Comparison of ENCODE assay signal across 22 cellular contexts in the genomic region with DNA sequence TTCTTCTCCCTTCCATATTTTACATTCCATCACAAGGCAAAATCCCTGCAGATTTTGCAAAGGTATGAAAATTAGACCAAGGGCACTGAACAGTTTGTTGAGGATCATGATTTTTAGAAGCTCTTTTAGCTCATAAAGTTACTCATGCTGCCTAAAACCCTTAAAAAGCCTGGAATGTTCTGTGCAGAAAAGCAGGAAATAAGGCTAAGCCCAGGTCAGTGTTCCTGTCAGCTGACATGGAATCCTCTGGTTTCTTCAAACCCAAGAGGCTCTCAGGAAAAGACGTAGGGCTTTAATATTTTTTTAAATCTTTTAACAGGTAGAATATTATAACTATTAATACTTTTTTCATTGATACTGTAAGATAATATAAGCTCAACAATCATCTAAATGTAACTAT. TPM values are rescaled to one million over a fixed set of nuclear protein-coding genes. Genes with fewer than 3 reads are reported as not detected.
DNase-seq lines count a peak whose midpoint lies in the region; ATAC-seq, FAIRE-seq and TF ChIP-seq lines count a peak whose summit lies in the region.
"Had no signal": no experiment of that assay in that cellular context is flagged by ENCODE, and none has a peak within 500 bp of the region (broad histone marks: within the 10 kb centered on the region; RNA-seq: fewer than 3 reads in every experiment).

No MANE protein-coding gene starts in this region.

- H3K27ac ChIP-seq in liver (ENCODE audit: low read depth in 1 of 2, low read length in 2 of 2) (peak overlapping the region in 1 of 2 donors; percentile 15), HepG2 (ENCODE audit: extremely low read length, insufficient read depth, low read length) (no peak overlapping the region)
- H3K27ac ChIP-seq: A549, C4-2B, KMS-11 had no signal

- H3K36me3 Mint-ChIP-seq in osteocyte (ENCODE audit: unreplicated experiment), result peaks cover 24% of the 10 kb centered on the region

- FAIRE-seq in HepG2 (lab: Jason Lieb, UNC), result no peak
- FAIRE-seq: A549, GM12878, GM18507, GM19239 had no signal

- H3K9ac ChIP-seq in liver (ENCODE audit: low read depth in 1 of 2, low read length in 2 of 2) (no peak overlapping the region), HepG2 (ENCODE audit: insufficient read depth, low read depth, low read length) (no peak overlapping the region)
- H3K9ac ChIP-seq: KMS-11 had no signal

- CTCF ChIA-PET in HepG2 (lab: Yijun Ruan, JAX; ENCODE audit: low intra/inter-chr PET ratio, low total read pairs), result no interaction called here

- TF ChIP-seq RAD21 in liver (IDR thresholded peaks at IDR 0.05) (no peak), HepG2 (CRISPR knock-in tag; IDR thresholded peaks at IDR 0.05) (no peak)

- ATAC-seq in HepG2, result no peak
- no peak for ATAC-seq in HG03095 (IDR thresholded peaks at IDR 0.05; ENCODE audit: unreplicated experiment)
- ATAC-seq: A549, GM12878, Panc1 had no signal

- H3K4me3 ChIP-seq in liver (ENCODE audit: low read depth in 1 of 3, low read length in 3 of 3), result no peak overlapping the region
- H3K4me3 ChIP-seq in HepG2 (replicated peaks in 1 of 3; ENCODE audit: insufficient read depth in 1 of 3, low read depth in 2 of 3, low read length in 3 of 3), result no peak overlapping the region
- H3K4me3 ChIP-seq: A549, GM12878 had no signal

- TF ChIP-seq CTCF in liver (IDR thresholded peaks at IDR 0.05; ENCODE audit: low read depth, low read length, missing input control) (no peak), HepG2 (CRISPR knock-in tag; IDR thresholded peaks at IDR 0.05) (no peak), osteocyte (IDR thresholded peaks at IDR 0.05) (no peak)

- H3K4me2 ChIP-seq in HepG2 (ENCODE audit: low read depth, low read length), result no peak overlapping the region
- H3K4me2 ChIP-seq: A549, KMS-11 had no signal

- DNase-seq in HepG2 (ENCODE audit: low spot score) (no peak), amniotic epithelial cell (ENCODE audit: low read depth) (peak; percentile 46), osteocyte (ENCODE audit: extremely low spot score, unreplicated experiment) (no peak), activated gamma-delta T cell treated with Interleukin-2 at 50 U/mL for 16 hours (no peak), GDM1 (lab: John Stamatoyannopoulos, UW) (no peak)
- DNase-seq: COR-L47, DMS153, GOT3, MM.1S, NCI-H1105 treated with DMSO at 0.1 percent for 48 hours, NCI-H187, NCI-H446, SHP77 had no signal

- TF ChIP-seq POLR2A in HepG2 (IDR thresholded peaks at IDR 0.05; ENCODE audit: insufficient read depth in 1 of 2, low read depth in 2 of 2, low read length in 2 of 2), result no peak

- POLR2A ChIA-PET in HepG2 (lab: Yijun Ruan, JAX), result no interaction called here

- H3K4me1 ChIP-seq in liver (ENCODE audit: control insufficient read depth in 4 of 4, insufficient read depth in 4 of 4, low read length in 3 of 4) (peaks cover 0 to 2% (median 0%) of the 10 kb centered on the region in 4 donors), HepG2 (ENCODE audit: insufficient read depth, low read length) (peaks cover 33% of the 10 kb centered on the region)

- BruUV-seq in HepG2 (replicated peaks; lab: Mats Ljungman, UMichigan), result no TSS peak

- H4K20me1 ChIP-seq in HepG2 (ENCODE audit: insufficient read depth, low read length), result peaks cover 31% of the 10 kb centered on the region

- 74% methylated on average over 1 of the region's 1 CpG for WGBS in liver
- 95% methylated on average over 1 of the region's 1 CpG for WGBS in HepG2 (ENCODE audit: low lambda C conversion rate)

- H2AFZ ChIP-seq in HepG2 (ENCODE audit: low read length), result no peak overlapping the region

- TF ChIP-seq EP300 in HepG2 (IDR thresholded peaks at IDR 0.05; ENCODE audit: low read depth in 2 of 2, low read length in 2 of 2), result no peak
- no peak for TF ChIP-seq EP300 in HepG2 (CRISPR knock-in tag; IDR thresholded peaks at IDR 0.05; ENCODE audit: borderline replicate concordance)

- no peaks in the 10 kb centered on the region for H3K9me3 Mint-ChIP-seq in osteocyte (ENCODE audit: unreplicated experiment)

- H3K4me1 Mint-ChIP-seq in osteocyte (ENCODE audit: unreplicated experiment), result peaks cover 25% of the 10 kb centered on the region

- H3K27me3 ChIP-seq in liver (ENCODE audit: control insufficient read depth in 4 of 4, insufficient read depth in 4 of 4, low read length in 3 of 4) (no peaks in the 10 kb centered on the region), HepG2 (ENCODE audit: control insufficient read depth in 1 of 2, insufficient read depth in 2 of 2, low read length in 2 of 2) (no peaks in the 10 kb centered on the region)

- H3K27me3 Mint-ChIP-seq in osteocyte (ENCODE audit: unreplicated experiment), result no peaks in the 10 kb centered on the region

- H3K36me3 ChIP-seq in liver (ENCODE audit: control insufficient read depth in 4 of 4, insufficient read depth in 3 of 4, low read depth in 1 of 4, low read length in 3 of 4) (peaks cover 0 to 11% (median 5%) of the 10 kb centered on the region in 4 donors), HepG2 (replicated peaks in 1 of 2; ENCODE audit: control insufficient read depth in 1 of 2, insufficient read depth in 2 of 2, low read length in 2 of 2) (peaks cover 4 to 34% of the 10 kb centered on the region in 2 experiments; a peak in 4 of 5 replicates)

- H3K79me2 ChIP-seq in HepG2 (ENCODE audit: insufficient read depth, low read length), result peaks cover 68% of the 10 kb centered on the region

- H3K9me3 ChIP-seq in liver (ENCODE audit: control insufficient read depth in 4 of 4, low read length in 3 of 4) (no peaks in the 10 kb centered on the region), HepG2 (ENCODE audit: low read length) (no peaks in the 10 kb centered on the region)
- H3K9me3 ChIP-seq: A549 had no signal

- H3K27ac Mint-ChIP-seq in osteocyte (ENCODE audit: unreplicated experiment), result peak overlapping the region; percentile 56

- in situ Hi-C loops in HepG2 (cut with HindIII; ENCODE audit: extremely low pct_ligation_motif_present, low pct_unique_long_range_greater_than_20kb), result no loop called here

- no peak overlapping the region for H3K4me3 Mint-ChIP-seq in osteocyte (ENCODE audit: unreplicated experiment)

- intact Hi-C loops in HepG2 (cut with micrococcal nuclease; ENCODE audit: unreplicated experiment), result loop anchor here (10.0 kb wide), 1 partner anchor 286 kb away; no protein-coding TSS in a partner anchor

TF ChIP-seq in liver, 16 proteins besides CTCF, POLR2A, EP300 and RAD21:
- peak; percentile 73 for TF ChIP-seq NR2F2 (IDR thresholded peaks at IDR 0.05)
- no peak for TF ChIP-seq JUND (IDR thresholded peaks at IDR 0.05)

TF ChIP-seq in HepG2, 621 proteins besides CTCF, POLR2A, EP300 and RAD21 (continues in another document):
- TF ChIP-seq NAIF1 (CRISPR knock-in tag; IDR thresholded peaks at IDR 0.05; ENCODE audit: borderline replicate concordance) (no peak), ZBTB7B (CRISPR knock-in tag; IDR thresholded peaks at IDR 0.05) (no peak), ZNF350 (CRISPR knock-in tag; IDR thresholded peaks at IDR 0.05; ENCODE audit: borderline replicate concordance, low read depth) (no peak), ZBTB20 (CRISPR knock-in tag; IDR thresholded peaks at IDR 0.05; ENCODE audit: borderline replicate concordance, low read depth) (no peak), IKZF4 (CRISPR knock-in tag; IDR thresholded peaks at IDR 0.05; ENCODE audit: borderline replicate concordance, low read depth, not compliant biosample characterization) (no peak), ARNTL (CRISPR knock-in tag; IDR thresholded peaks at IDR 0.05) (no peak), ERF (CRISPR knock-in tag; IDR thresholded peaks at IDR 0.05) (no peak), ZNF235 (CRISPR knock-in tag; IDR thresholded peaks at IDR 0.05; ENCODE audit: borderline replicate concordance) (no peak), GATAD2A (CRISPR knock-in tag; IDR thresholded peaks at IDR 0.05) (no peak)
- TF ChIP-seq, protein P1, sequence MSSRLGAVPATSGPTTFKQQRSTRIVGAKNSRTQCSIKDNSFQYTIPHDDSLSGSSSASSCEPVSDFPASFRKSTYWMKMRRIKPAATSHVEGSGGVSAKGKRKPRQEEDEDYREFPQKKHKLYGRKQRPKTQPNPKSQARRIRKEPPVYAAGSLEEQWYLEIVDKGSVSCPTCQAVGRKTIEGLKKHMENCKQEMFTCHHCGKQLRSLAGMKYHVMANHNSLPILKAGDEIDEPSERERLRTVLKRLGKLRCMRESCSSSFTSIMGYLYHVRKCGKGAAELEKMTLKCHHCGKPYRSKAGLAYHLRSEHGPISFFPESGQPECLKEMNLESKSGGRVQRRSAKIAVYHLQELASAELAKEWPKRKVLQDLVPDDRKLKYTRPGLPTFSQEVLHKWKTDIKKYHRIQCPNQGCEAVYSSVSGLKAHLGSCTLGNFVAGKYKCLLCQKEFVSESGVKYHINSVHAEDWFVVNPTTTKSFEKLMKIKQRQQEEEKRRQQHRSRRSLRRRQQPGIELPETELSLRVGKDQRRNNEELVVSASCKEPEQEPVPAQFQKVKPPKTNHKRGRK (CRISPR knock-in tag; IDR thresholded peaks at IDR 0.05), result no peak

RNA-seq across cellular contexts. Expression of gene CBLB, which starts 8.2 kb away (rescaled TPM):
- total RNA-seq in liver (10 to 100 TPM; 11.6 to 22.8 TPM), HepG2 (2016; rRNA removed; fragmentation: Illumina TruSeq; extraction: Trizol) (5.1 and 9.8 TPM in 2 replicates), osteocyte (24.6 and 28.8 TPM in 2 replicates)
- polyA plus RNA-seq in liver (1 to 10 TPM; 3.1 to 7.9 TPM), HepG2 (2011; rRNA removed) (14.9 and 16.4 TPM in 2 replicates)
- total RNA-seq in HepG2 (2016; cell fraction: cytosol; rRNA removed; fragmentation: Illumina TruSeq; extraction: Trizol; ENCODE audit: low read depth), result 1.1 and 1.6 TPM in 2 replicates
- 7.4 and 8.5 TPM in 2 replicates for total RNA-seq in HepG2 (2016; cell fraction: insoluble cytoplasmic fraction; rRNA removed; fragmentation: Illumina TruSeq; extraction: Trizol)
- 2.3 and 3.5 TPM in 2 replicates for total RNA-seq in HepG2 (2016; cell fraction: membrane; rRNA removed; fragmentation: Illumina TruSeq; extraction: Trizol)
- 36.8 and 38.2 TPM in 2 replicates for total RNA-seq in HepG2 (2016; cell fraction: nucleus; rRNA removed; fragmentation: Illumina TruSeq; extraction: Trizol)
- polyA plus RNA-seq in HepG2 (2011; cell fraction: cytosol; rRNA removed), result 5.3 and 9.4 TPM in 2 replicates
- polyA plus RNA-seq in HepG2 (2011; cell fraction: nucleus; rRNA removed), result 24.6 and 25.9 TPM in 2 replicates
- polyA plus RNA-seq in HepG2 (2012), result 12.7 and 15.0 TPM in 2 replicates
- 0.40 and 0.97 TPM in 2 replicates for polyA plus RNA-seq in HepG2 (2016; cell fraction: cytosol; fragmentation: Illumina TruSeq; extraction: Trizol; ENCODE audit: low read depth)
- polyA plus RNA-seq in HepG2 (2016; cell fraction: insoluble cytoplasmic fraction; fragmentation: Illumina TruSeq; extraction: Trizol; ENCODE audit: low read depth), result 4.2 and 6.6 TPM in 2 replicates
- polyA plus RNA-seq in HepG2 (2016; cell fraction: membrane; fragmentation: Illumina TruSeq; extraction: Trizol; ENCODE audit: low read depth), result 1.3 and 1.9 TPM in 2 replicates
- 17.4 and 22.5 TPM in 2 replicates for polyA plus RNA-seq in HepG2 (2016; cell fraction: nucleus; fragmentation: Illumina TruSeq; extraction: Trizol; ENCODE audit: insufficient read depth, low read depth)
- polyA minus RNA-seq in HepG2 (2011; rRNA and poly(A)+ RNA removed; ENCODE audit: low replicate concordance), result 4.3 and 14.6 TPM in 2 replicates
- 9.0 and 9.7 TPM in 2 replicates for polyA minus RNA-seq in HepG2 (2011; cell fraction: cytosol; rRNA and poly(A)+ RNA removed)
- 226 and 257 TPM in 2 replicates for polyA minus RNA-seq in HepG2 (2011; cell fraction: nucleus; rRNA and poly(A)+ RNA removed)
